In the genomic region with DNA sequence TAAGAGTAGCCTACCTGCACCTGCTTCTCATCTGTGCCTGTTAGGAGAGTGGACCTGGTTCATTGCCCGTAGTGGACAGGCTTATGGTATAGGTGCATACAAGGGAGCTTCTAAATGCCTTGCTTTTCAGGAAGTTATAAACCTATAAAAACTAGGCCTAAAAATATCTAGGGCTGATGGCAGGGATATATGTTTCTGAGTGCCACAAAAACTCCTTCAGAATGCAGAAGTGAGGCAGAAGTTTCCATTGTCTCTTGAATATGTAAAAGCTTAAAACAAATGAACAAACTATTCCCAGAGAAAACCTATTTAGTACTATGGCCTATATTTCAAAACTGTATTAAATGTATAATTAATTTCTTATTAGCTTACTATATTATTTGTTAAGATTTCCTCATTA, we compare ENCODE assay signal across 22 cellular contexts.
"Had no signal": no experiment of that assay in that cellular context is flagged by ENCODE, and none has a peak within 500 bp of the region (broad histone marks: within the 10 kb centered on the region; RNA-seq: fewer than 3 reads in every experiment).

No MANE protein-coding gene starts in this region.

- H3K4me2 ChIP-seq: smooth muscle cell had no signal

- H3K27ac Mint-ChIP-seq: activated B cell treated with CpG ODN at 0.5 μM for 24 hours; activated CD4-positive, alpha-beta T cell treated with anti-CD3 and anti-CD28 coated beads, Interleukin-2, amount 10 ng/mL, durations not matched to agents 24 days and 14 days; activated CD8-positive, alpha-beta T cell treated with anti-CD3 and anti-CD28 coated beads, Interleukin-2, amount 10 ng/mL, durations not matched to agents 7 days and 5 days; activated naive CD8-positive, alpha-beta T cell; brain had no signal

- H3K27me3 Mint-ChIP-seq: activated B cell treated with CpG ODN at 0.5 μM for 24 hours; activated naive CD8-positive, alpha-beta T cell; brain; central memory CD8-positive, alpha-beta T cell had no signal

- H3K9me3 Mint-ChIP-seq: central memory CD8-positive, alpha-beta T cell had no signal

- H3K36me3 ChIP-seq: lower lobe of right lung, right lobe of liver, transverse colon, vagina had no signal

- H3K4me3 ChIP-seq: coronary artery, lower lobe of right lung, psoas muscle, right lobe of liver, smooth muscle cell, transverse colon, vagina had no signal

- H3K4me3 Mint-ChIP-seq: activated B cell treated with CpG ODN at 0.5 μM for 24 hours; activated CD4-positive, alpha-beta T cell treated with anti-CD3 and anti-CD28 coated beads, Interleukin-2, amount 10 ng/mL, durations not matched to agents 24 days and 14 days; activated CD8-positive, alpha-beta T cell treated with anti-CD3 and anti-CD28 coated beads, Interleukin-2, amount 10 ng/mL, durations not matched to agents 7 days and 5 days; activated naive CD8-positive, alpha-beta T cell; brain; central memory CD8-positive, alpha-beta T cell had no signal

- H3K27ac ChIP-seq: coronary artery, lower lobe of right lung, psoas muscle, right lobe of liver, transverse colon, vagina had no signal

- H3K4me1 ChIP-seq: lower lobe of right lung, psoas muscle had no signal

- DNase-seq: activated B cell treated with CpG ODN at 0.5 μM for 24 hours; activated CD4-positive, alpha-beta T cell treated with anti-CD3 and anti-CD28 coated beads, Interleukin-2, amount 10 ng/mL, durations not matched to agents 24 days and 14 days; activated CD8-positive, alpha-beta memory T cell treated with anti-CD3 and anti-CD28 coated beads, Interleukin-2, amount 50 U/mL, for 4 hours; activated gamma-delta T cell treated with Interleukin-2 at 50 U/mL for 16 hours; amniotic stem cell; left colon; lower lobe of right lung; midbrain; psoas muscle; right lobe of liver; stimulated activated CD4-positive, alpha-beta T cell treated with anti-CD3 and anti-CD28 coated beads, Interleukin-4, amount 100 ng/mL, for 4 hours; stimulated activated CD8-positive, alpha-beta memory T cell treated with anti-CD3 and anti-CD28 coated beads, Interleukin-4, amount 100 ng/mL, for 48 hours; stimulated activated naive CD8-positive, alpha-beta T cell treated with anti-CD3 and anti-CD28 coated beads, Interleukin-15, Interleukin-2, amounts not matched to agents 100 U/mL and 50 U/mL, for 24 hours; transverse colon had no signal

- H3K9me3 ChIP-seq: lower lobe of right lung, psoas muscle, right lobe of liver, transverse colon, vagina had no signal

- H3K4me1 Mint-ChIP-seq: activated CD4-positive, alpha-beta T cell treated with anti-CD3 and anti-CD28 coated beads, Interleukin-2, amount 10 ng/mL, durations not matched to agents 24 days and 14 days; central memory CD8-positive, alpha-beta T cell had no signal

- H3K36me3 Mint-ChIP-seq: activated naive CD8-positive, alpha-beta T cell; brain had no signal

- ATAC-seq: activated CD8-positive, alpha-beta T cell treated with anti-CD3 and anti-CD28 coated beads, Interleukin-2, amount 10 ng/mL, durations not matched to agents 7 days and 5 days; esophagus mucosa; left colon; lower lobe of right lung; psoas muscle; right lobe of liver; stimulated activated naive CD8-positive, alpha-beta T cell treated with anti-CD3 and anti-CD28 coated beads, Interleukin-15, Interleukin-2, amounts not matched to agents 100 U/mL and 50 U/mL, for 24 hours had no signal

- H3K27me3 ChIP-seq: right lobe of liver, transverse colon, vagina had no signal
